1 cellular context compared by ENCODE assay signal in genomic region chr1:24554714-24555113, GRCh38.
TF ChIP-seq lines count a peak whose summit lies in the region.

No MANE protein-coding gene starts in this region.

TF ChIP-seq in HEK293, 187 proteins besides CTCF, POLR2A, EP300 and RAD21 (continued from another document):
- TF ChIP-seq, protein P1, sequence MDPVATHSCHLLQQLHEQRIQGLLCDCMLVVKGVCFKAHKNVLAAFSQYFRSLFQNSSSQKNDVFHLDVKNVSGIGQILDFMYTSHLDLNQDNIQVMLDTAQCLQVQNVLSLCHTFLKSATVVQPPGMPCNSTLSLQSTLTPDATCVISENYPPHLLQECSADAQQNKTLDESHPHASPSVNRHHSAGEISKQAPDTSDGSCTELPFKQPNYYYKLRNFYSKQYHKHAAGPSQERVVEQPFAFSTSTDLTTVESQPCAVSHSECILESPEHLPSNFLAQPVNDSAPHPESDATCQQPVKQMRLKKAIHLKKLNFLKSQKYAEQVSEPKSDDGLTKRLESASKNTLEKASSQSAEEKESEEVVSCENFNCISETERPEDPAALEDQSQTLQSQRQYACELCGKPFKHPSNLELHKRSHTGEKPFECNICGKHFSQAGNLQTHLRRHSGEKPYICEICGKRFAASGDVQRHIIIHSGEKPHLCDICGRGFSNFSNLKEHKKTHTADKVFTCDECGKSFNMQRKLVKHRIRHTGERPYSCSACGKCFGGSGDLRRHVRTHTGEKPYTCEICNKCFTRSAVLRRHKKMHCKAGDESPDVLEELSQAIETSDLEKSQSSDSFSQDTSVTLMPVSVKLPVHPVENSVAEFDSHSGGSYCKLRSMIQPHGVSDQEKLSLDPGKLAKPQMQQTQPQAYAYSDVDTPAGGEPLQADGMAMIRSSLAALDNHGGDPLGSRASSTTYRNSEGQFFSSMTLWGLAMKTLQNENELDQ (tag by site-specific recombination; IDR thresholded peaks at IDR 0.05; ENCODE audit: low read depth), result no peak
TF ChIP-seq in HEK293: peak in this region for 1.
